In genomic region chr2:73828818-73829570, GRCh38 we compare ENCODE assay signal across 8 cellular contexts. TPM values are rescaled to one million over a fixed set of nuclear protein-coding genes. Genes with fewer than 3 reads are reported as not detected.
DNase-seq lines count a peak whose midpoint lies in the region; ATAC-seq and TF ChIP-seq lines count a peak whose summit lies in the region.

STAMBP (plus strand) TSS chr2:73828961; CDS start chr2:73830857, 1,896 bp downstream.

- H3K4me1 ChIP-seq in suprapubic skin: peaks cover 31% of the 10 kb centered on the region

- H3K9me3 ChIP-seq in suprapubic skin: no peaks in the 10 kb centered on the region

- H3K4me3 ChIP-seq in GM08714 (ENCODE audit: low read length) (peak within 1 kb of the TSS; percentile 88), suprapubic skin (peak within 1 kb of the TSS; percentile 89)

- peak; percentile 84 for ATAC-seq in HG02610 (IDR thresholded peaks at IDR 0.05; ENCODE audit: unreplicated experiment)
- peak; percentile 76 to 81 for ATAC-seq in activated naive CD4-positive, alpha-beta T cell treated with anti-CD3 and anti-CD28 coated beads, Interleukin-2, amount 50 U/mL, for 72 hours

- peak in 1 of 2 donors; percentile 68 for TF ChIP-seq POLR2A in suprapubic skin (IDR thresholded peaks at IDR 0.05)

- WGBS in suprapubic skin: under 1% methylated on average over 28 of the region's 48 CpGs

- H3K36me3 Mint-ChIP-seq in activated naive CD4-positive, alpha-beta T cell treated with anti-CD3 and anti-CD28 coated beads, Interleukin-2, amount 50 U/mL, for 72 hours: peaks cover 26 to 34% of the 10 kb centered on the region in 2 donors

- peaks cover 4 to 5% of the 10 kb centered on the region in 2 donors for H3K9me3 Mint-ChIP-seq in activated naive CD4-positive, alpha-beta T cell treated with anti-CD3 and anti-CD28 coated beads, Interleukin-2, amount 50 U/mL, for 72 hours

- DNase-seq in NCI-H1092 treated with DMSO at 0.1 percent for 48 hours (lab: John Stamatoyannopoulos, UW) (peak; percentile 95), SKM-1 (lab: John Stamatoyannopoulos, UW; ENCODE audit: unreplicated experiment) (peak; percentile 98), globus pallidus (ENCODE audit: low spot score) (peak; percentile 97), nucleus accumbens (lab: John Stamatoyannopoulos, UW) (peak; percentile 76 to 98 (median 94)), suprapubic skin (ENCODE audit: low spot score in 2 of 2) (peak; percentile 98 to 99)
- DNase-seq in activated naive CD4-positive, alpha-beta T cell treated with anti-CD3 and anti-CD28 coated beads, Interleukin-2, amount 50 U/mL, for 72 hours (ENCODE audit: low spot score in 2 of 2): peak; percentile 84 to 91

- peaks cover 18% of the 10 kb centered on the region for H3K36me3 ChIP-seq in suprapubic skin

- peak within 1 kb of the TSS; percentile 97 for H3K27ac ChIP-seq in suprapubic skin

- TF ChIP-seq CTCF in suprapubic skin (IDR thresholded peaks at IDR 0.05): no peak

- H3K27ac Mint-ChIP-seq in activated naive CD4-positive, alpha-beta T cell treated with anti-CD3 and anti-CD28 coated beads, Interleukin-2, amount 50 U/mL, for 72 hours: peak within 1 kb of the TSS; percentile 97 to 99

- no peak for TF ChIP-seq EP300 in suprapubic skin (IDR thresholded peaks at IDR 0.05)

- H3K27me3 ChIP-seq in suprapubic skin: no peaks in the 10 kb centered on the region

RNA-seq across cellular contexts. Expression of gene STAMBP, which starts in this region (rescaled TPM):
- total RNA-seq in activated naive CD4-positive, alpha-beta T cell treated with anti-CD3 and anti-CD28 coated beads, Interleukin-2, amount 50 U/mL, for 72 hours: 100 to 1,000 TPM in 1 of 2 donors, 10 to 100 TPM in 1; 76.0 to 110 TPM
- 10 to 100 TPM; 29.0 to 45.0 (median 33.5) TPM for total RNA-seq in suprapubic skin

Comparison
In these comparisons a context has a peak if more than half of its experiments do, and no peak if none do; other contexts are left out.
1. Peak in every context shown above with its lines: DNase-seq, ATAC-seq, H3K4me3 ChIP-seq and H3K27ac ChIP-seq.